29 cellular contexts compared by ENCODE assay signal in genomic region chr1:228076796-228077430, GRCh38. TPM values are rescaled to one million over a fixed set of nuclear protein-coding genes. Genes with fewer than 3 reads are reported as not detected.
DNase-seq lines count a peak whose midpoint lies in the region; ATAC-seq, FAIRE-seq and TF ChIP-seq lines count a peak whose summit lies in the region.
"Had no signal": no experiment of that assay in that cellular context is flagged by ENCODE, and none has a peak within 500 bp of the region (broad histone marks: within the 10 kb centered on the region; RNA-seq: fewer than 3 reads in every experiment).

No MANE protein-coding gene starts in this region.

- POLR2A ChIA-PET in activated CD4-positive, alpha-beta memory T cell treated with anti-CD3 and anti-CD28 coated beads for 36 hours (lab: Charles Lee): interaction anchor here (0.6 kb wide), 1 partner anchor 12 kb away, joined by 3 read pairs; no protein-coding TSS in a partner anchor
- POLR2A ChIA-PET in activated CD4-positive, alpha-beta memory T cell treated with anti-CD3 and anti-CD28 coated beads, Interleukin-2, amount 10 ng/mL, durations not matched to agents 7 days and 5 days (lab: Charles Lee): interaction anchor here (1.5 kb wide), 1 partner anchor 311 kb away, joined by 3 read pairs; no protein-coding TSS in a partner anchor
- POLR2A ChIA-PET in HEK293 (lab: Yijun Ruan, JAX): interaction anchor here (1.2 to 2.5 kb wide), 2 partner anchors 17 to 27 kb away, joined by 3 to 12 read pairs; no protein-coding TSS in a partner anchor
- POLR2A ChIA-PET in HepG2 (lab: Yijun Ruan, JAX): no interaction called here
- POLR2A ChIA-PET in PC-3 (lab: Charles Lee; ENCODE audit: unreplicated experiment): no interaction called here

- H3K4me2 ChIP-seq in HepG2 (ENCODE audit: low read depth, low read length): no peak overlapping the region
- no peak overlapping the region for H3K4me2 ChIP-seq in PC-3 (ENCODE audit: low read length)
- H3K4me2 ChIP-seq: smooth muscle cell had no signal

- no peaks in the 10 kb centered on the region for H3K9me3 Mint-ChIP-seq in activated CD4-positive, alpha-beta memory T cell treated with anti-CD3 and anti-CD28 coated beads for 36 hours
- no peaks in the 10 kb centered on the region for H3K9me3 Mint-ChIP-seq in activated CD4-positive, alpha-beta memory T cell treated with anti-CD3 and anti-CD28 coated beads, Interleukin-2, amount 10 ng/mL, durations not matched to agents 7 days and 5 days
- H3K9me3 Mint-ChIP-seq: activated CD4-positive, alpha-beta T cell treated with anti-CD3 and anti-CD28 coated beads, Interleukin-2, amount 10 ng/mL, durations not matched to agents 24 days and 14 days; activated naive CD4-positive, alpha-beta T cell treated with anti-CD3 and anti-CD28 coated beads, Interleukin-2, amount 50 U/mL, for 72 hours; mesothelial cell of epicardium; naive thymus-derived CD4-positive, alpha-beta T cell; T-cell had no signal

- no peak overlapping the region for H3K4me3 ChIP-seq in HEK293 (ENCODE audit: low read depth, low read length)
- no peak overlapping the region for H3K4me3 ChIP-seq in HepG2 (replicated peaks in 1 of 3; ENCODE audit: insufficient read depth in 1 of 3, low read depth in 2 of 3, low read length in 3 of 3)
- no peak overlapping the region for H3K4me3 ChIP-seq in stomach smooth muscle (ENCODE audit: low read length in 2 of 2)
- H3K4me3 ChIP-seq in PC-3 (ENCODE audit: low read length): no peak overlapping the region
- H3K4me3 ChIP-seq: gastrocnemius medialis, smooth muscle cell had no signal

- no peaks in the 10 kb centered on the region for H3F3A ChIP-seq in PC-3 (ENCODE audit: low read length, unreplicated experiment)

- 17% methylated on average over 3 of the region's 9 CpGs for WGBS in HepG2 (ENCODE audit: low lambda C conversion rate)

- no peak overlapping the region for H3K9ac ChIP-seq in HepG2 (ENCODE audit: insufficient read depth, low read depth, low read length)
- no peak overlapping the region for H3K9ac ChIP-seq in stomach smooth muscle (ENCODE audit: low read length in 2 of 2)
- no peak overlapping the region for H3K9ac ChIP-seq in PC-3 (ENCODE audit: low read length)

- H3K4me1 ChIP-seq in HEK293 (ENCODE audit: control insufficient read depth, insufficient read depth, low read length) (peaks cover 3% of the 10 kb centered on the region; the same call in 1 of the 2 replicates), HepG2 (ENCODE audit: insufficient read depth, low read length) (peaks cover 7% of the 10 kb centered on the region), stomach smooth muscle (ENCODE audit: control insufficient read depth, insufficient read depth, low read length) (peaks cover 17% of the 10 kb centered on the region), PC-3 (ENCODE audit: insufficient read depth, low read length) (peaks cover 7% of the 10 kb centered on the region; the same call in 1 of the 2 replicates)

- ATAC-seq in HepG2 (no peak), GM19452 (IDR thresholded peaks at IDR 0.05; ENCODE audit: unreplicated experiment) (no peak), PC-3 (no peak)
- ATAC-seq: activated naive CD4-positive, alpha-beta T cell treated with anti-CD3 and anti-CD28 coated beads, Interleukin-2, amount 50 U/mL, for 72 hours; gastrocnemius medialis; naive thymus-derived CD4-positive, alpha-beta T cell; stimulated activated naive CD8-positive, alpha-beta T cell treated with anti-CD3 and anti-CD28 coated beads, Interleukin-15, Interleukin-2, amounts not matched to agents 100 U/mL and 50 U/mL, for 24 hours; T-cell had no signal

- H2AFZ ChIP-seq in HepG2 (ENCODE audit: low read length) (no peak overlapping the region), PC-3 (ENCODE audit: low read length) (no peak overlapping the region)

- TF ChIP-seq EP300 in HepG2 (IDR thresholded peaks at IDR 0.05; ENCODE audit: low read depth in 2 of 2, low read length in 2 of 2): no peak
- TF ChIP-seq EP300 in HepG2 (CRISPR knock-in tag; IDR thresholded peaks at IDR 0.05; ENCODE audit: borderline replicate concordance): no peak

- FAIRE-seq in HepG2 (lab: Jason Lieb, UNC): no peak
- FAIRE-seq: GM12891, H54, HTR-8/SVneo had no signal

- DNase-seq in activated CD4-positive, alpha-beta memory T cell treated with anti-CD3 and anti-CD28 coated beads for 36 hours: peak; percentile 7
- no peak for DNase-seq in activated CD4-positive, alpha-beta memory T cell treated with anti-CD3 and anti-CD28 coated beads, Interleukin-2, amount 10 ng/mL, durations not matched to agents 7 days and 5 days
- DNase-seq in HepG2 (ENCODE audit: low spot score): no peak
- no peak for DNase-seq in PC-3
- no peak for DNase-seq in occipital lobe (lab: John Stamatoyannopoulos, UW)
- DNase-seq: activated CD4-positive, alpha-beta T cell treated with anti-CD3 and anti-CD28 coated beads, Interleukin-2, amount 10 ng/mL, durations not matched to agents 24 days and 14 days; anterior cingulate cortex; C1 segment of cervical spinal cord; COR-L47; DMS53; KBM-7; naive thymus-derived CD4-positive, alpha-beta T cell; NCI-H1092 treated with DMSO at 0.1 percent for 48 hours; NCI-H1694 treated with DMSO at 0.1 percent for 48 hours; NCI-H446 treated with DMSO at 0.1 percent for 48 hours; NCI-H82; stimulated activated naive CD8-positive, alpha-beta T cell treated with anti-CD3 and anti-CD28 coated beads, Interleukin-15, Interleukin-2, amounts not matched to agents 100 U/mL and 50 U/mL, for 24 hours; T-cell had no signal

- TF ChIP-seq CTCF in HEK293 (tag by site-specific recombination; IDR thresholded peaks at IDR 0.05) (no peak), HepG2 (CRISPR knock-in tag; IDR thresholded peaks at IDR 0.05) (no peak), PC-3 (conservative IDR thresholded peaks at IDR 0.05; ENCODE audit: low read depth, low read length) (no peak)

- CTCF ChIA-PET in activated CD4-positive, alpha-beta memory T cell treated with anti-CD3 and anti-CD28 coated beads for 36 hours (lab: Charles Lee): interaction anchor here (1.0 kb wide), 1 partner anchor 54 kb away, joined by 4 read pairs; no protein-coding TSS in a partner anchor
- CTCF ChIA-PET in activated CD4-positive, alpha-beta memory T cell treated with anti-CD3 and anti-CD28 coated beads, Interleukin-2, amount 10 ng/mL, durations not matched to agents 7 days and 5 days (lab: Charles Lee): interaction anchor here (1.2 kb wide), 1 partner anchor 137 kb away, joined by 3 read pairs; no protein-coding TSS in a partner anchor
- CTCF ChIA-PET in HEK293 (lab: Yijun Ruan, JAX) (interaction anchor here (1.4 to 1.5 kb wide), 2 partner anchors 72 to 79 kb away, joined by 3 read pairs; no protein-coding TSS in a partner anchor), HepG2 (lab: Yijun Ruan, JAX; ENCODE audit: low intra/inter-chr PET ratio, low total read pairs) (no interaction called here), PC-3 (lab: Charles Lee) (no interaction called here)

- TF ChIP-seq POLR2A in HepG2 (IDR thresholded peaks at IDR 0.05; ENCODE audit: insufficient read depth in 1 of 2, low read depth in 2 of 2, low read length in 2 of 2): no peak

- no peaks in the 10 kb centered on the region for H3K27me3 Mint-ChIP-seq in activated CD4-positive, alpha-beta memory T cell treated with anti-CD3 and anti-CD28 coated beads for 36 hours
- H3K27me3 Mint-ChIP-seq in activated CD4-positive, alpha-beta memory T cell treated with anti-CD3 and anti-CD28 coated beads, Interleukin-2, amount 10 ng/mL, durations not matched to agents 7 days and 5 days: no peaks in the 10 kb centered on the region
- H3K27me3 Mint-ChIP-seq: activated CD4-positive, alpha-beta T cell treated with anti-CD3 and anti-CD28 coated beads, Interleukin-2, amount 10 ng/mL, durations not matched to agents 24 days and 14 days; naive thymus-derived CD4-positive, alpha-beta T cell; T-cell had no signal

- no TSS peak for BruUV-seq in HepG2 (replicated peaks; lab: Mats Ljungman, UMichigan)
- no TSS peak for BruUV-seq in PC-3 (replicated peaks; lab: Mats Ljungman, UMichigan)

- H3K9me3 ChIP-seq in HEK293 (ENCODE audit: control insufficient read depth, insufficient read depth, low read depth, low read length): no peaks in the 10 kb centered on the region
- no peaks in the 10 kb centered on the region for H3K9me3 ChIP-seq in HepG2 (ENCODE audit: low read length)
- H3K9me3 ChIP-seq in stomach smooth muscle (ENCODE audit: control insufficient read depth in 2 of 2, low read length in 2 of 2): no peaks in the 10 kb centered on the region
- H3K9me3 ChIP-seq in PC-3 (ENCODE audit: low read length): no peaks in the 10 kb centered on the region
- H3K9me3 ChIP-seq: gastrocnemius medialis had no signal

- in situ Hi-C loops in HepG2 (cut with HindIII; ENCODE audit: extremely low pct_ligation_motif_present, low pct_unique_long_range_greater_than_20kb): loop anchor here (5.0 kb wide), 1 partner anchor 75 kb away; no protein-coding TSS in a partner anchor

- peaks cover 0 to 3% of the 10 kb centered on the region in 2 experiments; a peak in 1 of 3 replicates for H3K36me3 ChIP-seq in HEK293 (ENCODE audit: control insufficient read depth in 2 of 2, insufficient read depth in 1 of 2, low read length in 2 of 2)
- H3K36me3 ChIP-seq in HepG2 (replicated peaks in 1 of 2; ENCODE audit: control insufficient read depth in 1 of 2, insufficient read depth in 2 of 2, low read length in 2 of 2): no peaks in the 10 kb centered on the region
- no peaks in the 10 kb centered on the region for H3K36me3 ChIP-seq in stomach smooth muscle (ENCODE audit: control insufficient read depth in 2 of 2, insufficient read depth in 2 of 2, low read length in 2 of 2)
- H3K36me3 ChIP-seq in PC-3 (ENCODE audit: low read depth, low read length): no peaks in the 10 kb centered on the region
- H3K36me3 ChIP-seq: gastrocnemius medialis had no signal

- H3K27ac ChIP-seq in HEK293 (ENCODE audit: extremely low read depth, low read depth, low read length): no peak overlapping the region
- H3K27ac ChIP-seq in HepG2 (ENCODE audit: extremely low read length, insufficient read depth, low read length): no peak overlapping the region
- peak overlapping the region; percentile 41 for H3K27ac ChIP-seq in stomach smooth muscle (ENCODE audit: low read length)
- no peak overlapping the region for H3K27ac ChIP-seq in PC-3 (ENCODE audit: low read length)
- H3K27ac ChIP-seq: 22Rv1, gastrocnemius medialis had no signal

- no peak for TF ChIP-seq RAD21 in HepG2 (CRISPR knock-in tag; IDR thresholded peaks at IDR 0.05)

- H3K27me3 ChIP-seq in HepG2 (ENCODE audit: control insufficient read depth in 1 of 2, insufficient read depth in 2 of 2, low read length in 2 of 2) (peaks cover 9 to 23% of the 10 kb centered on the region in 2 experiments; a peak in 3 of 5 replicates), stomach smooth muscle (ENCODE audit: control insufficient read depth in 1 of 2, insufficient read depth in 2 of 2, low read length in 2 of 2) (peaks cover 5 to 8% of the 10 kb centered on the region in 2 donors), PC-3 (ENCODE audit: low read length) (no peaks in the 10 kb centered on the region)

- H3K4me1 Mint-ChIP-seq in activated CD4-positive, alpha-beta memory T cell treated with anti-CD3 and anti-CD28 coated beads for 36 hours (ENCODE audit: low read depth): peaks cover 3% of the 10 kb centered on the region
- H3K4me1 Mint-ChIP-seq in activated CD4-positive, alpha-beta memory T cell treated with anti-CD3 and anti-CD28 coated beads, Interleukin-2, amount 10 ng/mL, durations not matched to agents 7 days and 5 days: peaks cover 14% of the 10 kb centered on the region

- H4K20me1 ChIP-seq in HepG2 (ENCODE audit: insufficient read depth, low read length) (no peaks in the 10 kb centered on the region; the same call in 1 of the 2 replicates), PC-3 (ENCODE audit: low read length) (no peaks in the 10 kb centered on the region; the same call in 1 of the 2 replicates)

- H3K4me3 Mint-ChIP-seq in activated CD4-positive, alpha-beta memory T cell treated with anti-CD3 and anti-CD28 coated beads for 36 hours: no peak overlapping the region
- H3K4me3 Mint-ChIP-seq in activated CD4-positive, alpha-beta memory T cell treated with anti-CD3 and anti-CD28 coated beads, Interleukin-2, amount 10 ng/mL, durations not matched to agents 7 days and 5 days: no peak overlapping the region
- H3K4me3 Mint-ChIP-seq: activated CD4-positive, alpha-beta T cell treated with anti-CD3 and anti-CD28 coated beads, Interleukin-2, amount 10 ng/mL, durations not matched to agents 24 days and 14 days; mesothelial cell of epicardium; naive thymus-derived CD4-positive, alpha-beta T cell; T-cell had no signal

- no peak overlapping the region for H3K27ac Mint-ChIP-seq in activated CD4-positive, alpha-beta memory T cell treated with anti-CD3 and anti-CD28 coated beads for 36 hours
- no peak overlapping the region for H3K27ac Mint-ChIP-seq in activated CD4-positive, alpha-beta memory T cell treated with anti-CD3 and anti-CD28 coated beads, Interleukin-2, amount 10 ng/mL, durations not matched to agents 7 days and 5 days
- H3K27ac Mint-ChIP-seq: activated CD4-positive, alpha-beta T cell treated with anti-CD3 and anti-CD28 coated beads, Interleukin-2, amount 10 ng/mL, durations not matched to agents 24 days and 14 days; activated naive CD4-positive, alpha-beta T cell treated with anti-CD3 and anti-CD28 coated beads, Interleukin-2, amount 50 U/mL, for 72 hours; mesothelial cell of epicardium; T-cell had no signal

- H3K36me3 Mint-ChIP-seq in activated CD4-positive, alpha-beta memory T cell treated with anti-CD3 and anti-CD28 coated beads for 36 hours: peaks cover 3% of the 10 kb centered on the region
- peaks cover 2% of the 10 kb centered on the region for H3K36me3 Mint-ChIP-seq in activated CD4-positive, alpha-beta memory T cell treated with anti-CD3 and anti-CD28 coated beads, Interleukin-2, amount 10 ng/mL, durations not matched to agents 7 days and 5 days (ENCODE audit: low read depth)
- H3K36me3 Mint-ChIP-seq: activated naive CD4-positive, alpha-beta T cell treated with anti-CD3 and anti-CD28 coated beads, Interleukin-2, amount 50 U/mL, for 72 hours; mesothelial cell of epicardium; naive thymus-derived CD4-positive, alpha-beta T cell; T-cell had no signal

- intact Hi-C loops in activated CD4-positive, alpha-beta memory T cell treated with anti-CD3 and anti-CD28 coated beads for 36 hours (cut with micrococcal nuclease): no loop called here
- intact Hi-C loops in HepG2 (cut with micrococcal nuclease; ENCODE audit: unreplicated experiment): no loop called here
- intact Hi-C loops in PC-3 (cut with micrococcal nuclease): no loop called here

- no peaks in the 10 kb centered on the region for H3K9me2 ChIP-seq in PC-3 (replicated peaks; ENCODE audit: low read length)

- H3K79me2 ChIP-seq in HepG2 (ENCODE audit: insufficient read depth, low read length): peaks cover 7% of the 10 kb centered on the region
- H3K79me2 ChIP-seq in PC-3 (ENCODE audit: low read length): peaks cover 30% of the 10 kb centered on the region

RNA-seq across cellular contexts. Expression of gene ARF1, which starts 5.6 kb away (rescaled TPM):
- 100 to 1,000 TPM; 346 to 355 TPM for total RNA-seq in activated CD4-positive, alpha-beta memory T cell treated with anti-CD3 and anti-CD28 coated beads for 36 hours
- 100 to 1,000 TPM; 368 to 376 TPM for total RNA-seq in activated CD4-positive, alpha-beta memory T cell treated with anti-CD3 and anti-CD28 coated beads, Interleukin-2, amount 10 ng/mL, durations not matched to agents 7 days and 5 days
- total RNA-seq in HepG2 (2016; rRNA removed; fragmentation: Illumina TruSeq; extraction: Trizol) (186 and 210 TPM in 2 replicates), PC-3 (2014; rRNA removed) (685 and 688 TPM in 2 replicates), occipital lobe (96.2 TPM)
- total RNA-seq in HepG2 (2016; cell fraction: cytosol; rRNA removed; fragmentation: Illumina TruSeq; extraction: Trizol; ENCODE audit: low read depth): 81.7 and 86.1 TPM in 2 replicates
- total RNA-seq in HepG2 (2016; cell fraction: insoluble cytoplasmic fraction; rRNA removed; fragmentation: Illumina TruSeq; extraction: Trizol): 189 and 192 TPM in 2 replicates
- total RNA-seq in HepG2 (2016; cell fraction: membrane; rRNA removed; fragmentation: Illumina TruSeq; extraction: Trizol): 147 and 149 TPM in 2 replicates
- total RNA-seq in HepG2 (2016; cell fraction: nucleus; rRNA removed; fragmentation: Illumina TruSeq; extraction: Trizol): 107 and 112 TPM in 2 replicates
- 327 and 337 TPM in 2 replicates for polyA plus RNA-seq in HepG2 (2011; rRNA removed)
- polyA plus RNA-seq in HepG2 (2011; cell fraction: cytosol; rRNA removed): 324 and 458 TPM in 2 replicates
- 231 and 250 TPM in 2 replicates for polyA plus RNA-seq in HepG2 (2011; cell fraction: nucleus; rRNA removed)
- 231 and 263 TPM in 2 replicates for polyA plus RNA-seq in HepG2 (2012)
- 82.3 and 83.9 TPM in 2 replicates for polyA plus RNA-seq in HepG2 (2016; cell fraction: cytosol; fragmentation: Illumina TruSeq; extraction: Trizol; ENCODE audit: low read depth)
- polyA plus RNA-seq in HepG2 (2016; cell fraction: insoluble cytoplasmic fraction; fragmentation: Illumina TruSeq; extraction: Trizol; ENCODE audit: low read depth): 300 and 336 TPM in 2 replicates
- 127 and 132 TPM in 2 replicates for polyA plus RNA-seq in HepG2 (2016; cell fraction: membrane; fragmentation: Illumina TruSeq; extraction: Trizol; ENCODE audit: low read depth)
- 254 and 261 TPM in 2 replicates for polyA plus RNA-seq in HepG2 (2016; cell fraction: nucleus; fragmentation: Illumina TruSeq; extraction: Trizol; ENCODE audit: insufficient read depth, low read depth)
- 586 and 708 TPM in 2 replicates for polyA minus RNA-seq in HepG2 (2011; rRNA and poly(A)+ RNA removed; ENCODE audit: low replicate concordance)
- polyA minus RNA-seq in HepG2 (2011; cell fraction: cytosol; rRNA and poly(A)+ RNA removed): 237 and 248 TPM in 2 replicates
- 85.8 and 86.9 TPM in 2 replicates for polyA minus RNA-seq in HepG2 (2011; cell fraction: nucleus; rRNA and poly(A)+ RNA removed)

RNA-seq across cellular contexts. Expression of gene C1orf35, which starts 26.2 kb away (rescaled TPM):
- total RNA-seq in activated CD4-positive, alpha-beta memory T cell treated with anti-CD3 and anti-CD28 coated beads for 36 hours: 10 to 100 TPM; 21.9 to 22.1 TPM
- 10 to 100 TPM; 17.8 to 18.9 TPM for total RNA-seq in activated CD4-positive, alpha-beta memory T cell treated with anti-CD3 and anti-CD28 coated beads, Interleukin-2, amount 10 ng/mL, durations not matched to agents 7 days and 5 days
- total RNA-seq in HepG2 (2016; rRNA removed; fragmentation: Illumina TruSeq; extraction: Trizol) (14.2 and 19.3 TPM in 2 replicates), PC-3 (2014; rRNA removed) (63.3 and 93.0 TPM in 2 replicates), occipital lobe (4.1 TPM)
- 3.6 and 3.9 TPM in 2 replicates for total RNA-seq in HepG2 (2016; cell fraction: cytosol; rRNA removed; fragmentation: Illumina TruSeq; extraction: Trizol; ENCODE audit: low read depth)
- 12.7 and 19.3 TPM in 2 replicates for total RNA-seq in HepG2 (2016; cell fraction: insoluble cytoplasmic fraction; rRNA removed; fragmentation: Illumina TruSeq; extraction: Trizol)
- total RNA-seq in HepG2 (2016; cell fraction: membrane; rRNA removed; fragmentation: Illumina TruSeq; extraction: Trizol): 5.2 and 7.7 TPM in 2 replicates
- 10.2 and 14.8 TPM in 2 replicates for total RNA-seq in HepG2 (2016; cell fraction: nucleus; rRNA removed; fragmentation: Illumina TruSeq; extraction: Trizol)
- 8.1 and 8.8 TPM in 2 replicates for polyA plus RNA-seq in HepG2 (2011; rRNA removed)
- polyA plus RNA-seq in HepG2 (2011; cell fraction: cytosol; rRNA removed): 5.5 and 9.0 TPM in 2 replicates
- 34.5 and 36.2 TPM in 2 replicates for polyA plus RNA-seq in HepG2 (2011; cell fraction: nucleus; rRNA removed)
- 6.8 and 7.0 TPM in 2 replicates for polyA plus RNA-seq in HepG2 (2012)
- 2.9 and 3.3 TPM in 2 replicates for polyA plus RNA-seq in HepG2 (2016; cell fraction: cytosol; fragmentation: Illumina TruSeq; extraction: Trizol; ENCODE audit: low read depth)
- polyA plus RNA-seq in HepG2 (2016; cell fraction: insoluble cytoplasmic fraction; fragmentation: Illumina TruSeq; extraction: Trizol; ENCODE audit: low read depth): 14.4 and 15.4 TPM in 2 replicates
- 4.2 TPM in 2 replicates for polyA plus RNA-seq in HepG2 (2016; cell fraction: membrane; fragmentation: Illumina TruSeq; extraction: Trizol; ENCODE audit: low read depth)
- 35.0 and 36.9 TPM in 2 replicates for polyA plus RNA-seq in HepG2 (2016; cell fraction: nucleus; fragmentation: Illumina TruSeq; extraction: Trizol; ENCODE audit: insufficient read depth, low read depth)
- 3.9 and 4.2 TPM in 2 replicates for polyA minus RNA-seq in HepG2 (2011; rRNA and poly(A)+ RNA removed; ENCODE audit: low replicate concordance)
- 1.2 and 2.6 TPM in 2 replicates for polyA minus RNA-seq in HepG2 (2011; cell fraction: cytosol; rRNA and poly(A)+ RNA removed)
- 2.7 and 3.4 TPM in 2 replicates for polyA minus RNA-seq in HepG2 (2011; cell fraction: nucleus; rRNA and poly(A)+ RNA removed)

RNA-seq across cellular contexts. Expression of gene MRPL55, which starts 32.2 kb away (rescaled TPM):
- 10 to 100 TPM; 51.1 to 52.7 TPM for total RNA-seq in activated CD4-positive, alpha-beta memory T cell treated with anti-CD3 and anti-CD28 coated beads for 36 hours
- 10 to 100 TPM; 43.1 to 43.9 TPM for total RNA-seq in activated CD4-positive, alpha-beta memory T cell treated with anti-CD3 and anti-CD28 coated beads, Interleukin-2, amount 10 ng/mL, durations not matched to agents 7 days and 5 days
- total RNA-seq in HepG2 (2016; rRNA removed; fragmentation: Illumina TruSeq; extraction: Trizol) (92.9 and 97.9 TPM in 2 replicates), PC-3 (2014; rRNA removed) (343 and 375 TPM in 2 replicates), occipital lobe (24.8 TPM)
- total RNA-seq in HepG2 (2016; cell fraction: cytosol; rRNA removed; fragmentation: Illumina TruSeq; extraction: Trizol; ENCODE audit: low read depth): 49.0 and 60.3 TPM in 2 replicates
- total RNA-seq in HepG2 (2016; cell fraction: insoluble cytoplasmic fraction; rRNA removed; fragmentation: Illumina TruSeq; extraction: Trizol): 86.6 and 104 TPM in 2 replicates
- total RNA-seq in HepG2 (2016; cell fraction: membrane; rRNA removed; fragmentation: Illumina TruSeq; extraction: Trizol): 54.0 and 72.4 TPM in 2 replicates
- total RNA-seq in HepG2 (2016; cell fraction: nucleus; rRNA removed; fragmentation: Illumina TruSeq; extraction: Trizol): 52.4 and 56.0 TPM in 2 replicates
- 58.6 and 74.8 TPM in 2 replicates for polyA plus RNA-seq in HepG2 (2011; rRNA removed)
- polyA plus RNA-seq in HepG2 (2011; cell fraction: cytosol; rRNA removed): 43.3 and 107 TPM in 2 replicates
- polyA plus RNA-seq in HepG2 (2011; cell fraction: nucleus; rRNA removed): 195 and 229 TPM in 2 replicates
- 31.6 and 40.6 TPM in 2 replicates for polyA plus RNA-seq in HepG2 (2012)
- polyA plus RNA-seq in HepG2 (2016; cell fraction: cytosol; fragmentation: Illumina TruSeq; extraction: Trizol; ENCODE audit: low read depth): 37.6 and 50.2 TPM in 2 replicates
- 96.5 and 99.2 TPM in 2 replicates for polyA plus RNA-seq in HepG2 (2016; cell fraction: insoluble cytoplasmic fraction; fragmentation: Illumina TruSeq; extraction: Trizol; ENCODE audit: low read depth)
- 41.3 and 57.8 TPM in 2 replicates for polyA plus RNA-seq in HepG2 (2016; cell fraction: membrane; fragmentation: Illumina TruSeq; extraction: Trizol; ENCODE audit: low read depth)
- polyA plus RNA-seq in HepG2 (2016; cell fraction: nucleus; fragmentation: Illumina TruSeq; extraction: Trizol; ENCODE audit: insufficient read depth, low read depth): 81.1 and 106 TPM in 2 replicates
- 52.6 and 85.2 TPM in 2 replicates for polyA minus RNA-seq in HepG2 (2011; rRNA and poly(A)+ RNA removed; ENCODE audit: low replicate concordance)
- 25.1 and 31.5 TPM in 2 replicates for polyA minus RNA-seq in HepG2 (2011; cell fraction: cytosol; rRNA and poly(A)+ RNA removed)
- 29.2 and 32.2 TPM in 2 replicates for polyA minus RNA-seq in HepG2 (2011; cell fraction: nucleus; rRNA and poly(A)+ RNA removed)

Comparison
In these comparisons a context has a peak if more than half of its experiments do, and no peak if none do; other contexts are left out.
1. CTCF ChIA-PET loops: an anchor here in activated CD4-positive, alpha-beta memory T cell treated with anti-CD3 and anti-CD28 coated beads for 36 hours (1.0 kb wide), activated CD4-positive, alpha-beta memory T cell treated with anti-CD3 and anti-CD28 coated beads, Interleukin-2, amount 10 ng/mL, durations not matched to agents 7 days and 5 days (1.2 kb wide) and HEK293 (1.4 to 1.5 kb wide); none called in HepG2 and PC-3.
2. POLR2A ChIA-PET loops: an anchor here in activated CD4-positive, alpha-beta memory T cell treated with anti-CD3 and anti-CD28 coated beads for 36 hours (0.6 kb wide), activated CD4-positive, alpha-beta memory T cell treated with anti-CD3 and anti-CD28 coated beads, Interleukin-2, amount 10 ng/mL, durations not matched to agents 7 days and 5 days (1.5 kb wide) and HEK293 (1.2 to 2.5 kb wide); none called in HepG2 and PC-3.